In the genomic region with DNA sequence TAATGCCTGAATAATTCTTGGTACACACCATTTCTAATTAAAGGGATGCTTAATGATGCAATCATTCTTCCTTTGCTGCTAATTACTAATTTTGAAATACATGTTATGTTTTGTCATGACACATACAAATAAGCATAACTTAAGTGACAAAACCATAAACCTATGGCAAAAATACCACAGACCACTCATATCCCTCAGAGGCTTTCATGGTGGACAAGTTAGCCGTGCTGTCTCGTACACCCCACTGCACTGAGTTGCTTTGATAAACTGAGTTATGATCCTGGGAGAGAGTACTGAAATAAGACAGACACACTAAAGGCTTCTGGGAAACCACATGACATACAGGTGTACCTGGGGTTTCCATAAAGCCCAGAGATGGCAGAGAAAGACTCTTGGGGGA, we compare ENCODE assay signal across 25 cellular contexts.
"Had no signal": no experiment of that assay in that cellular context is flagged by ENCODE, and none has a peak within 500 bp of the region (broad histone marks: within the 10 kb centered on the region; RNA-seq: fewer than 3 reads in every experiment).

No MANE protein-coding gene starts in this region.

- H3K27ac ChIP-seq: colonic mucosa, epithelial cell of prostate, gastrocnemius medialis, neural progenitor cell, parathyroid adenoma, right lobe of liver, testis, tibial artery had no signal

- H3K79me2 ChIP-seq: parathyroid adenoma had no signal

- H3K4me3 ChIP-seq: colonic mucosa, gastrocnemius medialis, lung, neural progenitor cell, right lobe of liver, testis, tibial artery had no signal

- H3K36me3 ChIP-seq: colonic mucosa, gastrocnemius medialis, neural progenitor cell, right lobe of liver, tibial artery had no signal

- H3K9me3 Mint-ChIP-seq: dendritic cell treated with granulocyte-macrophage colony-stimulating factor and Interleukin-4, amounts not matched to agents 40 ng/mL and 50 ng/mL, for 4 days; endodermal cell; memory B cell; nephron; neural progenitor cell; type B pancreatic cell had no signal

- H3K27me3 Mint-ChIP-seq: dendritic cell treated with granulocyte-macrophage colony-stimulating factor and Interleukin-4, amounts not matched to agents 40 ng/mL and 50 ng/mL, for 4 days; memory B cell; progenitor cell of endocrine pancreas had no signal

- H3K4me1 Mint-ChIP-seq: memory B cell, neural progenitor cell had no signal

- H3K9ac ChIP-seq: neural progenitor cell, parathyroid adenoma had no signal

- H3K27me3 ChIP-seq: colonic mucosa, gastrocnemius medialis, neural progenitor cell, right lobe of liver, testis, tibial artery had no signal

- H3K4me2 ChIP-seq: neural progenitor cell had no signal

- DNase-seq: colonic mucosa; effector CD8-positive, alpha-beta T cell; endodermal cell; foreskin fibroblast; gastrocnemius medialis; head of caudate nucleus; right lobe of liver; small intestine; stimulated activated CD4-positive, alpha-beta T cell treated with anti-CD3 and anti-CD28 coated beads, Interleukin-15, amount 100 ng/mL, for 24 hours; stimulated activated CD4-positive, alpha-beta T cell treated with anti-CD3 and anti-CD28 coated beads, Interleukin-2, amount 100 ng/mL, for 48 hours; stimulated activated naive CD4-positive, alpha-beta T cell; substantia nigra; testis; tibial artery had no signal

- H3K4me3 Mint-ChIP-seq: dendritic cell treated with granulocyte-macrophage colony-stimulating factor and Interleukin-4, amounts not matched to agents 40 ng/mL and 50 ng/mL, for 4 days; endodermal cell; memory B cell; nephron; neural progenitor cell; type B pancreatic cell had no signal

- H2AFZ ChIP-seq: neural progenitor cell, parathyroid adenoma had no signal

- H3K4me1 ChIP-seq: colonic mucosa, gastrocnemius medialis, neural progenitor cell, parathyroid adenoma, right lobe of liver, testis, tibial artery had no signal

- ATAC-seq: esophagus mucosa, gastrocnemius medialis, left lobe of liver, right lobe of liver had no signal

- H3K36me3 Mint-ChIP-seq: memory B cell, neural progenitor cell, type B pancreatic cell had no signal

- H3K9me3 ChIP-seq: colonic mucosa, gastrocnemius medialis, right lobe of liver, testis, tibial artery had no signal

- H3K27ac Mint-ChIP-seq: dendritic cell treated with granulocyte-macrophage colony-stimulating factor and Interleukin-4, amounts not matched to agents 40 ng/mL and 50 ng/mL, for 4 days; endodermal cell; memory B cell; nephron; neural progenitor cell; progenitor cell of endocrine pancreas; type B pancreatic cell had no signal
